12 cellular contexts compared by ENCODE assay signal in genomic region chr10:60846173-60846572, GRCh38.
DNase-seq lines count a peak whose midpoint lies in the region; FAIRE-seq and TF ChIP-seq lines count a peak whose summit lies in the region.
"Had no signal": no experiment of that assay in that cellular context is flagged by ENCODE, and none has a peak within 500 bp of the region (broad histone marks: within the 10 kb centered on the region; RNA-seq: fewer than 3 reads in every experiment).

No MANE protein-coding gene starts in this region.

- H3K9me1 ChIP-seq in endothelial cell of umbilical vein (replicated peaks; ENCODE audit: control insufficient read depth, extremely low read depth, insufficient read depth, low read length) = no peaks in the 10 kb centered on the region

- no peak overlapping the region for H4K5ac ChIP-seq in mesendoderm (ENCODE audit: low read length)

- H3K9ac ChIP-seq in GM23248 = no peak overlapping the region
- no peak overlapping the region for H3K9ac ChIP-seq in endothelial cell of umbilical vein (replicated peaks; ENCODE audit: extremely low read depth, insufficient read depth, low read length)
- H3K9ac ChIP-seq in mesendoderm (ENCODE audit: low read length) = no peak overlapping the region

- peak overlapping the region; percentile 66 for H2AFZ ChIP-seq in GM23248
- H2AFZ ChIP-seq in endothelial cell of umbilical vein (ENCODE audit: low read depth, low read length) = peak overlapping the region; percentile 44

- dilution Hi-C loops in endothelial cell of umbilical vein (cut with MboI; ENCODE audit: extremely low pct_ligation_motif_present, low sequenced_read_pairs) = no loop called here

- H2BK5ac ChIP-seq in mesendoderm (ENCODE audit: low read length) = no peak overlapping the region

- H3K4me3 ChIP-seq in GM23248 = no peak overlapping the region
- no peak overlapping the region for H3K4me3 ChIP-seq in endothelial cell of umbilical vein (replicated peaks in 1 of 3; ENCODE audit: insufficient read depth in 1 of 3, low read depth in 1 of 3, low read length in 3 of 3)
- no peak overlapping the region for H3K4me3 ChIP-seq in mesendoderm (ENCODE audit: low read length)
- H3K4me3 ChIP-seq in suprapubic skin = no peak overlapping the region

- in situ Hi-C loops in GM23248 (cut with MboI) = no loop called here

- H3K56ac ChIP-seq in mesendoderm (ENCODE audit: low read length) = no peak overlapping the region

- H4K8ac ChIP-seq in mesendoderm (ENCODE audit: low read depth, low read length) = no peak overlapping the region

- H3K36me3 ChIP-seq in GM23248 (ENCODE audit: low read depth) (no peaks in the 10 kb centered on the region), endothelial cell of umbilical vein (ENCODE audit: control insufficient read depth in 2 of 2, extremely low read depth in 1 of 2, insufficient read depth in 2 of 2, low read length in 2 of 2) (no peaks in the 10 kb centered on the region), mesendoderm (ENCODE audit: control insufficient read depth, insufficient read depth, low read length) (no peaks in the 10 kb centered on the region), suprapubic skin (no peaks in the 10 kb centered on the region)

- intact Hi-C loops in endothelial cell of umbilical vein (cut with micrococcal nuclease) = loop anchor here (1.0 kb wide), 1 partner anchor 18 kb away; no protein-coding TSS in a partner anchor

- no peaks in the 10 kb centered on the region for H3F3A ChIP-seq in GM23248 (ENCODE audit: insufficient read depth)

- no peak overlapping the region for H3K4ac ChIP-seq in mesendoderm (ENCODE audit: low read depth, low read length)

- H3K27ac ChIP-seq in GM23248 (no peak overlapping the region), endothelial cell of umbilical vein (ENCODE audit: insufficient read depth, low read depth, low read length) (peak overlapping the region; percentile 30), mesendoderm (ENCODE audit: low read depth, low read length) (no peak overlapping the region), suprapubic skin (no peak overlapping the region)

- H3K9me3 ChIP-seq in GM23248 (ENCODE audit: low read depth) (no peaks in the 10 kb centered on the region), endothelial cell of umbilical vein (replicated peaks; ENCODE audit: control insufficient read depth, insufficient read depth, low read length) (no peaks in the 10 kb centered on the region), suprapubic skin (no peaks in the 10 kb centered on the region)

- H3K4me1 ChIP-seq in GM23248 (ENCODE audit: insufficient read depth) (peaks cover 16% of the 10 kb centered on the region), endothelial cell of umbilical vein (ENCODE audit: control insufficient read depth, extremely low read depth, insufficient read depth, low read length) (peaks cover 11% of the 10 kb centered on the region), mesendoderm (ENCODE audit: control insufficient read depth, low read depth, low read length) (no peaks in the 10 kb centered on the region), suprapubic skin (peaks cover 5% of the 10 kb centered on the region)

- no peak overlapping the region for H3K18ac ChIP-seq in mesendoderm (ENCODE audit: low read length)

- H3K79me2 ChIP-seq in GM23248 (ENCODE audit: insufficient read depth) = no peaks in the 10 kb centered on the region
- H3K79me2 ChIP-seq in endothelial cell of umbilical vein (ENCODE audit: control insufficient read depth, insufficient read depth, low read length) = no peaks in the 10 kb centered on the region
- H3K79me2 ChIP-seq in mesendoderm (ENCODE audit: control insufficient read depth, insufficient read depth, low read length) = no peaks in the 10 kb centered on the region

- H4K20me1 ChIP-seq in GM23248 (ENCODE audit: insufficient read depth) (no peaks in the 10 kb centered on the region), endothelial cell of umbilical vein (replicated peaks; ENCODE audit: control insufficient read depth, extremely low read depth, insufficient read depth, low read length) (no peaks in the 10 kb centered on the region)

- FAIRE-seq in RCC 7860 (lab: Jason Lieb, UNC) (no peak), endothelial cell of umbilical vein (lab: Jason Lieb, UNC) (peak; percentile 68)

- H2BK15ac ChIP-seq in mesendoderm (replicated peaks; ENCODE audit: low read depth) = no peak overlapping the region

- TF ChIP-seq POLR2A in endothelial cell of umbilical vein (IDR thresholded peaks at IDR 0.05; ENCODE audit: low read depth, low read length) = no peak
- TF ChIP-seq POLR2A in suprapubic skin (IDR thresholded peaks at IDR 0.05) = no peak

- CTCF ChIA-PET in endothelial cell of umbilical vein (lab: Charles Lee) = interaction anchor here (1.0 to 1.6 kb wide), 4 partner anchors 18 to 29 kb away, joined by 3 to 6 read pairs (median 4); no protein-coding TSS in a partner anchor

- no peak for TF ChIP-seq EP300 in suprapubic skin (IDR thresholded peaks at IDR 0.05)

- TF ChIP-seq CTCF in endothelial cell of umbilical vein (IDR thresholded peaks at IDR 0.05; ENCODE audit: extremely low read depth in 1 of 2, insufficient read depth in 1 of 2, low read depth in 1 of 2, low read length in 2 of 2) (no peak), suprapubic skin (IDR thresholded peaks at IDR 0.05) (no peak)

- H3K4me2 ChIP-seq in GM23248 (ENCODE audit: unreplicated experiment) = peak overlapping the region; percentile 43
- no peak overlapping the region for H3K4me2 ChIP-seq in endothelial cell of umbilical vein (ENCODE audit: insufficient read depth, low read length)
- no peak overlapping the region for H3K4me2 ChIP-seq in mesendoderm (ENCODE audit: low read length)

- POLR2A ChIA-PET in endothelial cell of umbilical vein (lab: Charles Lee) = no interaction called here

- peak; percentile 57 for DNase-seq in GM23248
- peak; percentile 50 for DNase-seq in RCC 7860 (ENCODE audit: low spot score)
- DNase-seq in endothelial cell of umbilical vein (ENCODE audit: low read depth, low spot score) = peak; percentile 27
- DNase-seq in mesendoderm = peak; percentile 90
- DNase-seq in mesenteric fat pad (ENCODE audit: low spot score) = no peak
- no peak for DNase-seq in suprapubic skin (ENCODE audit: low spot score in 2 of 2)
- DNase-seq in DMS114 treated with DMSO at 0.1 percent for 48 hours (lab: John Stamatoyannopoulos, UW; ENCODE audit: unreplicated experiment) = no peak
- DNase-seq in NOMO-1 (lab: John Stamatoyannopoulos, UW; ENCODE audit: unreplicated experiment in 2 of 2) = no peak
- DNase-seq: activated CD8-positive, alpha-beta memory T cell treated with anti-CD3 and anti-CD28 coated beads, Interleukin-2, amount 50 U/mL, for 4 hours; DND-41; hippocampal formation; NCI-H748 treated with DMSO at 0.1 percent for 48 hours had no signal

- no peak overlapping the region for H2AK5ac ChIP-seq in mesendoderm (ENCODE audit: low read length)

- no peak overlapping the region for H2BK120ac ChIP-seq in mesendoderm (ENCODE audit: low read depth, low read length)

- no peaks in the 10 kb centered on the region for H3K9me2 ChIP-seq in GM23248 (ENCODE audit: insufficient read depth)

- no TSS peak for BruUV-seq in endothelial cell of umbilical vein (replicated peaks; lab: Mats Ljungman, UMichigan)

- no peaks in the 10 kb centered on the region for H3K27me3 ChIP-seq in GM23248 (replicated peaks; ENCODE audit: insufficient read depth)
- H3K27me3 ChIP-seq in endothelial cell of umbilical vein (ENCODE audit: control insufficient read depth in 2 of 2, insufficient read depth in 2 of 2, low read length in 2 of 2) = no peaks in the 10 kb centered on the region
- no peaks in the 10 kb centered on the region for H3K27me3 ChIP-seq in mesendoderm (ENCODE audit: insufficient read depth, low read length, poor library complexity)
- no peaks in the 10 kb centered on the region for H3K27me3 ChIP-seq in suprapubic skin

- H3K23ac ChIP-seq in mesendoderm (ENCODE audit: low read length) = no peak overlapping the region

- 26 to 28% methylated on average over 1 of the region's 1 CpG for WGBS in GM23248 (ENCODE audit: low coverage in 1 of 2, low lambda C conversion rate in 2 of 2, missing lambda C conversion rate in 2 of 2), 2 experiments
- no CpG with 5 or more reads among the region's 1 CpG for WGBS in mesendoderm (ENCODE audit: extremely low coverage, insufficient coverage, low lambda C conversion rate)
- 56% methylated on average over 1 of the region's 1 CpG for WGBS in suprapubic skin

- no peaks in the 10 kb centered on the region for H3K79me1 ChIP-seq in mesendoderm (ENCODE audit: low read length)

TF ChIP-seq in endothelial cell of umbilical vein, 7 proteins besides CTCF, POLR2A, EP300 and RAD21:
- TF ChIP-seq GATA2 (IDR thresholded peaks at IDR 0.05; ENCODE audit: insufficient read depth, insufficient read length, low read depth, low read length) (no peak), FOS (IDR thresholded peaks at IDR 0.05; ENCODE audit: borderline replicate concordance, insufficient read depth, low read length) (peak; percentile 31), JUN (IDR thresholded peaks at IDR 0.05; ENCODE audit: borderline replicate concordance, insufficient read depth, insufficient read length, low read depth) (peak; percentile 33), EZH2 (IDR thresholded peaks at IDR 0.05; ENCODE audit: borderline replicate concordance, low read depth, low read length, severe bottlenecking) (no peak)

Comparison
In these comparisons a context has a peak if more than half of its experiments do, and no peak if none do; other contexts are left out.
1. DNase-seq: peak in GM23248 (single experiment), RCC 7860 (single experiment), endothelial cell of umbilical vein (single experiment) and mesendoderm (single experiment); none in mesenteric fat pad (single experiment), suprapubic skin (0 of 2), DMS114 treated with DMSO at 0.1 percent for 48 hours (single experiment) and NOMO-1 (0 of 2).